1 cellular context compared by ENCODE assay signal in the genomic region with DNA sequence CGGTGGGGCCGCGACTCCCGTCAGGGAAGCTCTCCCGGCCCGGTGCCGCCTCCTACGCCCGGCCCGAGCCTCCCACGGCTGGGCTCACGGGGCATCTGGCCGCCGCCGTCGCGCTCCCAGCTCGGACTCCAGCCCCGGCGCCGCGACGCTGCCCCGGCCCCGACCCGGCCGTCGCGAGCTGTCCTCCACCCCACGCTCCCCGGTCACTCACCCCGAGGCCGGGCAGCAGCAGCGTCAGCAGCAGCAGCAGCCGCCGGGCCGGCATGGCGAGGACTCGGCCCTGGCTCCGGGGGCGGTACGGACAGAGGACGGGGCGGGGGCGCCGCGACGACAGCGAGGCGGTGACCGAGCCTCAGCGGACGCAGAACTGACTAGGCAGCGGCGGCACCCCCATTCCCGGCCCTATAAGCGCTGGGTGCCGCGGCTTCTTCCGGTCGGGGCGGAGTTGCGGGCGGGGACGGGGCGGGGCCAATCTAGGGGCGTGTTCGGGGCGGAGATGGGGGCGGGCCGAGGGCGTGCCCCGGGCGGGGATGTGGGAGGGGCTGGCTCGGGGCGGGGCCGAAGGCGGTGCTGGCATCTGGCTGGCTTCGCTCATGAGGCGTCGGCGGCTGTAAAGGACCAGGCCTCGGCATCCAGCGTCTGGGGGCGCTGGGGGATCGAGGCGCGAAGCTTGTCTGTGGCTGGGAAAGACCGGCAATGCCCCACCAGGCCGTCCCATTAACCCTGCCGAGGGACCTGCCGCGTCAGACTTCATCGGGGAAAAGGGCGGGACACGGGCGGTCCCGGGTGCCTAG.
A peak's percentile ranks its signal among the peaks of the same experiment; 100 is the strongest.
TF ChIP-seq lines count a peak whose summit lies in the region.

Gene ERN1, minus strand, starts transcription at position 380 of the 794 bp plus-strand sequence. Its CDS starts 115 bp downstream, at position 265.

TF ChIP-seq in GM12878, 131 proteins besides CTCF, POLR2A, EP300 and RAD21 (continued from another document):
- TF ChIP-seq ZNF687 (IDR thresholded peaks at IDR 0.05) = peak; percentile 46
- peak; percentile 25 for TF ChIP-seq SMAD1 (IDR thresholded peaks at IDR 0.05; ENCODE audit: low read depth, partially characterized antibody)
- TF ChIP-seq POLR2AphosphoS5 (IDR thresholded peaks at IDR 0.05; ENCODE audit: low read length) = peak; percentile 94
- TF ChIP-seq CBX3 (IDR thresholded peaks at IDR 0.05; ENCODE audit: borderline replicate concordance, low read depth) = no peak
- peak; percentile 99 for TF ChIP-seq LARP7 (IDR thresholded peaks at IDR 0.05)
- peak; percentile 80 for TF ChIP-seq IKZF1 (conservative IDR thresholded peaks at IDR 0.05)
- peak; percentile 15 for TF ChIP-seq HDAC6 (IDR thresholded peaks at IDR 0.05; ENCODE audit: unreplicated experiment)
- TF ChIP-seq, protein P1, sequence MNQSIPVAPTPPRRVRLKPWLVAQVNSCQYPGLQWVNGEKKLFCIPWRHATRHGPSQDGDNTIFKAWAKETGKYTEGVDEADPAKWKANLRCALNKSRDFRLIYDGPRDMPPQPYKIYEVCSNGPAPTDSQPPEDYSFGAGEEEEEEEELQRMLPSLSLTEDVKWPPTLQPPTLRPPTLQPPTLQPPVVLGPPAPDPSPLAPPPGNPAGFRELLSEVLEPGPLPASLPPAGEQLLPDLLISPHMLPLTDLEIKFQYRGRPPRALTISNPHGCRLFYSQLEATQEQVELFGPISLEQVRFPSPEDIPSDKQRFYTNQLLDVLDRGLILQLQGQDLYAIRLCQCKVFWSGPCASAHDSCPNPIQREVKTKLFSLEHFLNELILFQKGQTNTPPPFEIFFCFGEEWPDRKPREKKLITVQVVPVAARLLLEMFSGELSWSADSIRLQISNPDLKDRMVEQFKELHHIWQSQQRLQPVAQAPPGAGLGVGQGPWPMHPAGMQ (IDR thresholded peaks at IDR 0.05; ENCODE audit: borderline replicate concordance) = no peak
- no peak for TF ChIP-seq MTA2 (IDR thresholded peaks at IDR 0.05; ENCODE audit: low read depth)
- no peak for TF ChIP-seq NBN (IDR thresholded peaks at IDR 0.05)
- peak in 1 of 2 experiments; percentile 86; a peak in 2 of 3 replicates for TF ChIP-seq EGR1 (IDR thresholded peaks at IDR 0.05; ENCODE audit: borderline replicate concordance in 1 of 2, low read depth in 2 of 2, low read length in 2 of 2)
- TF ChIP-seq, protein P2, sequence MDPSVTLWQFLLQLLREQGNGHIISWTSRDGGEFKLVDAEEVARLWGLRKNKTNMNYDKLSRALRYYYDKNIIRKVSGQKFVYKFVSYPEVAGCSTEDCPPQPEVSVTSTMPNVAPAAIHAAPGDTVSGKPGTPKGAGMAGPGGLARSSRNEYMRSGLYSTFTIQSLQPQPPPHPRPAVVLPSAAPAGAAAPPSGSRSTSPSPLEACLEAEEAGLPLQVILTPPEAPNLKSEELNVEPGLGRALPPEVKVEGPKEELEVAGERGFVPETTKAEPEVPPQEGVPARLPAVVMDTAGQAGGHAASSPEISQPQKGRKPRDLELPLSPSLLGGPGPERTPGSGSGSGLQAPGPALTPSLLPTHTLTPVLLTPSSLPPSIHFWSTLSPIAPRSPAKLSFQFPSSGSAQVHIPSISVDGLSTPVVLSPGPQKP (IDR thresholded peaks at IDR 0.05; ENCODE audit: low read depth, low read length) = peak; percentile 70
- TF ChIP-seq HCFC1 (IDR thresholded peaks at IDR 0.05; ENCODE audit: low read length) = no peak; the same call in 1 of the 2 replicates
- TF ChIP-seq SIN3A (IDR thresholded peaks at IDR 0.05; ENCODE audit: low read depth, low read length) = peak; percentile 46; the same call in 1 of the 2 replicates
- no peak for TF ChIP-seq BRCA1 (IDR thresholded peaks at IDR 0.05; ENCODE audit: low read depth, low read length)
- TF ChIP-seq BACH1 (IDR thresholded peaks at IDR 0.05; ENCODE audit: borderline replicate concordance) = peak; percentile 92
- peak; percentile 28; the same call in 1 of the 2 replicates for TF ChIP-seq CBFB (IDR thresholded peaks at IDR 0.05; ENCODE audit: low read depth)
- peak; percentile 45; the same call in 1 of the 2 replicates for TF ChIP-seq CREM (IDR thresholded peaks at IDR 0.05; ENCODE audit: low read depth)
- 0 out of 2 replicates have a peak, but pooled peaks have one; percentile 76 for TF ChIP-seq STAT1 (conservative IDR thresholded peaks at IDR 0.05)
- TF ChIP-seq RELA (IDR thresholded peaks at IDR 0.05; ENCODE audit: borderline replicate concordance, partially characterized antibody) = peak; percentile 13
- TF ChIP-seq ZNF217 (IDR thresholded peaks at IDR 0.05) = peak; percentile 75
- TF ChIP-seq YY1 (IDR thresholded peaks at IDR 0.05; ENCODE audit: low read depth, low read length) = peak; percentile 81
- TF ChIP-seq NKRF (conservative IDR thresholded peaks at IDR 0.05) = peak; percentile 91
- peak; percentile 74; the same call in 1 of the 2 replicates for TF ChIP-seq NR2F1 (conservative IDR thresholded peaks at IDR 0.05)
- TF ChIP-seq TCF3 (IDR thresholded peaks at IDR 0.05; ENCODE audit: borderline replicate concordance, insufficient read depth, low read depth, low read length) = peak; percentile 86; the same call in 1 of the 2 replicates
- peak; percentile 78 for TF ChIP-seq POU2F2 (IDR thresholded peaks at IDR 0.05; ENCODE audit: borderline replicate concordance, low read depth, low read length)
- TF ChIP-seq MXI1 (IDR thresholded peaks at IDR 0.05; ENCODE audit: low read depth, low read length) = 0 out of 2 replicates have a peak, but pooled peaks have one; percentile 25
- peak; percentile 63; the same call in 1 of the 2 replicates for TF ChIP-seq NFXL1 (IDR thresholded peaks at IDR 0.05; ENCODE audit: borderline replicate concordance)
- TF ChIP-seq CHD2 (IDR thresholded peaks at IDR 0.05; ENCODE audit: borderline replicate concordance, low read depth, low read length) = 0 out of 2 replicates have a peak, but pooled peaks have one; percentile 19
- TF ChIP-seq CREB1 (IDR thresholded peaks at IDR 0.05; ENCODE audit: low read depth) = no peak
- peak; percentile 82 to 83; a peak in 3 of 4 replicates for TF ChIP-seq SRF (IDR thresholded peaks at IDR 0.05; ENCODE audit: low read depth in 2 of 2, low read length in 2 of 2)
- no peak for TF ChIP-seq CHD1 (IDR thresholded peaks at IDR 0.05; ENCODE audit: low read depth, low read length)
- TF ChIP-seq SP1 (IDR thresholded peaks at IDR 0.05; ENCODE audit: low read depth, low read length) = peak; percentile 27
- TF ChIP-seq TCF12 (IDR thresholded peaks at IDR 0.05; ENCODE audit: low read depth, low read length) = peak; percentile 47; the same call in 1 of the 2 replicates
- TF ChIP-seq SMAD5 (IDR thresholded peaks at IDR 0.05; ENCODE audit: low read depth) = peak; percentile 91; the same call in 1 of the 2 replicates
- no peak for TF ChIP-seq ESRRA (IDR thresholded peaks at IDR 0.05; ENCODE audit: low read length)
- TF ChIP-seq, protein P3, sequence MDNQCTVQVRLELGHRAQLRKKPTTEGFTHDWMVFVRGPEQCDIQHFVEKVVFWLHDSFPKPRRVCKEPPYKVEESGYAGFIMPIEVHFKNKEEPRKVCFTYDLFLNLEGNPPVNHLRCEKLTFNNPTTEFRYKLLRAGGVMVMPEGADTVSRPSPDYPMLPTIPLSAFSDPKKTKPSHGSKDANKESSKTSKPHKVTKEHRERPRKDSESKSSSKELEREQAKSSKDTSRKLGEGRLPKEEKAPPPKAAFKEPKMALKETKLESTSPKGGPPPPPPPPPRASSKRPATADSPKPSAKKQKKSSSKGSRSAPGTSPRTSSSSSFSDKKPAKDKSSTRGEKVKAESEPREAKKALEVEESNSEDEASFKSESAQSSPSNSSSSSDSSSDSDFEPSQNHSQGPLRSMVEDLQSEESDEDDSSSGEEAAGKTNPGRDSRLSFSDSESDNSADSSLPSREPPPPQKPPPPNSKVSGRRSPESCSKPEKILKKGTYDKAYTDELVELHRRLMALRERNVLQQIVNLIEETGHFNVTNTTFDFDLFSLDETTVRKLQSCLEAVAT (IDR thresholded peaks at IDR 0.05) = no peak
- TF ChIP-seq BHLHE40 (IDR thresholded peaks at IDR 0.05; ENCODE audit: borderline replicate concordance in 1 of 2, low read depth in 2 of 2, low read length in 1 of 2) = peak in 1 of 2 experiments; percentile 56; a peak in 2 of 4 replicates
- TF ChIP-seq, protein P4, sequence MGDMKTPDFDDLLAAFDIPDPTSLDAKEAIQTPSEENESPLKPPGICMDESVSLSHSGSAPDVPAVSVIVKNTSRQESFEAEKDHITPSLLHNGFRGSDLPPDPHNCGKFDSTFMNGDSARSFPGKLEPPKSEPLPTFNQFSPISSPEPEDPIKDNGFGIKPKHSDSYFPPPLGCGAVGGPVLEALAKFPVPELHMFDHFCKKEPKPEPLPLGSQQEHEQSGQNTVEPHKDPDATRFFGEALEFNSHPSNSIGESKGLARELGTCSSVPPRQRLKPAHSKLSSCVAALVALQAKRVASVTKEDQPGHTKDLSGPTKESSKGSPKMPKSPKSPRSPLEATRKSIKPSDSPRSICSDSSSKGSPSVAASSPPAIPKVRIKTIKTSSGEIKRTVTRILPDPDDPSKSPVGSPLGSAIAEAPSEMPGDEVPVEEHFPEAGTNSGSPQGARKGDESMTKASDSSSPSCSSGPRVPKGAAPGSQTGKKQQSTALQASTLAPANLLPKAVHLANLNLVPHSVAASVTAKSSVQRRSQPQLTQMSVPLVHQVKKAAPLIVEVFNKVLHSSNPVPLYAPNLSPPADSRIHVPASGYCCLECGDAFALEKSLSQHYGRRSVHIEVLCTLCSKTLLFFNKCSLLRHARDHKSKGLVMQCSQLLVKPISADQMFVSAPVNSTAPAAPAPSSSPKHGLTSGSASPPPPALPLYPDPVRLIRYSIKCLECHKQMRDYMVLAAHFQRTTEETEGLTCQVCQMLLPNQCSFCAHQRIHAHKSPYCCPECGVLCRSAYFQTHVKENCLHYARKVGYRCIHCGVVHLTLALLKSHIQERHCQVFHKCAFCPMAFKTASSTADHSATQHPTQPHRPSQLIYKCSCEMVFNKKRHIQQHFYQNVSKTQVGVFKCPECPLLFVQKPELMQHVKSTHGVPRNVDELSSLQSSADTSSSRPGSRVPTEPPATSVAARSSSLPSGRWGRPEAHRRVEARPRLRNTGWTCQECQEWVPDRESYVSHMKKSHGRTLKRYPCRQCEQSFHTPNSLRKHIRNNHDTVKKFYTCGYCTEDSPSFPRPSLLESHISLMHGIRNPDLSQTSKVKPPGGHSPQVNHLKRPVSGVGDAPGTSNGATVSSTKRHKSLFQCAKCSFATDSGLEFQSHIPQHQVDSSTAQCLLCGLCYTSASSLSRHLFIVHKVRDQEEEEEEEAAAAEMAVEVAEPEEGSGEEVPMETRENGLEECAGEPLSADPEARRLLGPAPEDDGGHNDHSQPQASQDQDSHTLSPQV (IDR thresholded peaks at IDR 0.05) = 0 out of 2 replicates have a peak, but pooled peaks have one; percentile 41
- peak; percentile 83 for TF ChIP-seq ZNF207 (IDR thresholded peaks at IDR 0.05; ENCODE audit: borderline replicate concordance)
- no peak for TF ChIP-seq SREBF2 (IDR thresholded peaks at IDR 0.05; ENCODE audit: low read length)
- TF ChIP-seq GATAD2B (conservative IDR thresholded peaks at IDR 0.05; ENCODE audit: low read depth) = peak; percentile 97
- peak; percentile 65 for TF ChIP-seq ZNF24 (IDR thresholded peaks at IDR 0.05)
